In the genomic region with DNA sequence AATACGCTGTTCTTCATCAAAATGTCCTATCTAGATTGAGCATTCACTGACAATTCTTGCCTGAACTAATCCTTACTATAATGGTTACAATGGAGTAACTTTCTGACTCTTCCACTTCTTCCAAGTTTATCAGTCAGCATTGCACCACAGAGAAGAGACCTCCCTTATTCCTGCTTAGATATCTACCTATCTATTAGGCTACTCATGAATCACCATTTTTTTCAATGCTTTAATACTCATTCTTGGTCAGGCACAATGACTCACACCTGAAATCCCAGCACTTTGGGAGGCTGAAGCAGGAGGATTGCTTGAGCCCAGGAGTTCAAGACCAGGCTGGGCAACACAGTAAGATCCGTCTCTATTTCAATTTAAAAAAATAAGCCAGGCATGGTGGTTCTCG, we compare ENCODE assay signal across 17 cellular contexts. TPM values are rescaled to one million over a fixed set of nuclear protein-coding genes. Genes with fewer than 3 reads are reported as not detected.
DNase-seq lines count a peak whose midpoint lies in the region; ATAC-seq, FAIRE-seq and TF ChIP-seq lines count a peak whose summit lies in the region.
"Had no signal": no experiment of that assay in that cellular context is flagged by ENCODE, and none has a peak within 500 bp of the region (broad histone marks: within the 10 kb centered on the region; RNA-seq: fewer than 3 reads in every experiment).

No MANE protein-coding gene starts in this region.

- ATAC-seq in omental fat pad (ENCODE audit: low FRiP score), result peak; percentile 46
- ATAC-seq: left cardiac atrium, Panc1, WTC11 had no signal

- peaks cover 34% of the 10 kb centered on the region for H3K36me3 Mint-ChIP-seq in T-helper 1 cell treated with Interleukin-12 subunit alpha and Interleukin-12 subunit beta and Interleukin-4 antibody, amounts not matched to agents 30 μg/mL and 1 μg/mL, for 36 hours (ENCODE audit: low read depth)
- H3K36me3 Mint-ChIP-seq: WTC11 had no signal

- H3K4me1 Mint-ChIP-seq in T-helper 1 cell treated with Interleukin-12 subunit alpha and Interleukin-12 subunit beta and Interleukin-4 antibody, amounts not matched to agents 30 μg/mL and 1 μg/mL, for 36 hours (ENCODE audit: low read depth), result peaks cover 52% of the 10 kb centered on the region
- H3K4me1 Mint-ChIP-seq: WTC11 had no signal

- H3K27ac Mint-ChIP-seq in T-helper 1 cell treated with Interleukin-12 subunit alpha and Interleukin-12 subunit beta and Interleukin-4 antibody, amounts not matched to agents 30 μg/mL and 1 μg/mL, for 36 hours, result peak overlapping the region; percentile 85
- H3K27ac Mint-ChIP-seq: WTC11 had no signal

- no peak for FAIRE-seq in bronchial epithelial cell (lab: Jason Lieb, UNC)

- H3K27me3 ChIP-seq in bronchial epithelial cell (ENCODE audit: control insufficient read depth, insufficient read depth, low read length), result no peaks in the 10 kb centered on the region

- peak overlapping the region; percentile 43 for H3K4me3 Mint-ChIP-seq in T-helper 1 cell treated with Interleukin-12 subunit alpha and Interleukin-12 subunit beta and Interleukin-4 antibody, amounts not matched to agents 30 μg/mL and 1 μg/mL, for 36 hours
- H3K4me3 Mint-ChIP-seq: WTC11 had no signal

- TF ChIP-seq CTCF in bronchial epithelial cell (IDR thresholded peaks at IDR 0.05; ENCODE audit: insufficient read depth, low read length, severe bottlenecking) (no peak), omental fat pad (IDR thresholded peaks at IDR 0.05) (no peak)

- H3K27me3 Mint-ChIP-seq in T-helper 1 cell treated with Interleukin-12 subunit alpha and Interleukin-12 subunit beta and Interleukin-4 antibody, amounts not matched to agents 30 μg/mL and 1 μg/mL, for 36 hours (ENCODE audit: low read depth), result no peaks in the 10 kb centered on the region

- DNase-seq in T-helper 1 cell (no peak), RKO (ENCODE audit: low spot score) (peak; percentile 23), bronchial epithelial cell (ENCODE audit: low read depth) (peak; percentile 72), omental fat pad (ENCODE audit: low spot score) (no peak), DMS153 (lab: John Stamatoyannopoulos, UW) (no peak), GM19238 (ENCODE audit: insufficient read length, low spot score) (no peak), NCI-H510A treated with DMSO at 0.1 percent for 48 hours (lab: John Stamatoyannopoulos, UW) (no peak)
- DNase-seq: C1 segment of cervical spinal cord; DMS79; effector CD4-positive, alpha-beta T cell; hypothalamus; left cardiac atrium; NCI-H2029; NCI-H526 treated with DMSO at 0.1 percent for 48 hours had no signal

- peaks cover 1% of the 10 kb centered on the region for H3K36me3 ChIP-seq in bronchial epithelial cell (ENCODE audit: control insufficient read depth, insufficient read depth, low read length)

- no peak overlapping the region for H3K4me3 ChIP-seq in bronchial epithelial cell (ENCODE audit: low read depth, low read length)

- H3K9me3 Mint-ChIP-seq in T-helper 1 cell treated with Interleukin-12 subunit alpha and Interleukin-12 subunit beta and Interleukin-4 antibody, amounts not matched to agents 30 μg/mL and 1 μg/mL, for 36 hours, result no peaks in the 10 kb centered on the region
- H3K9me3 Mint-ChIP-seq: WTC11 had no signal

RNA-seq across cellular contexts. Expression of a gene that starts 39.3 kb away (rescaled TPM):
- total RNA-seq in bronchial epithelial cell (1.8 and 2.9 TPM in 2 replicates), omental fat pad (1 to 10 TPM; 1.8 to 4.9 (median 3.2) TPM)

Comparison
In these comparisons a context has a peak if more than half of its experiments do, and no peak if none do; other contexts are left out.
1. DNase-seq: peak in RKO (single experiment) and bronchial epithelial cell (single experiment); none in T-helper 1 cell (0 of 5), omental fat pad (single experiment), DMS153 (single experiment), GM19238 (single experiment) and NCI-H510A treated with DMSO at 0.1 percent for 48 hours (single experiment).